In genomic region chr15:36126194-36126593, GRCh38 we compare ENCODE assay signal across 24 cellular contexts.
"Had no signal": no experiment of that assay in that cellular context is flagged by ENCODE, and none has a peak within 500 bp of the region (broad histone marks: within the 10 kb centered on the region; RNA-seq: fewer than 3 reads in every experiment).

No MANE protein-coding gene starts in this region.

- ATAC-seq: effector memory CD8-positive, alpha-beta T cell; gastrocnemius medialis; left colon; left ventricle myocardium superior; naive thymus-derived CD4-positive, alpha-beta T cell; right lobe of liver; stimulated activated memory B cell treated with anti-CD40 and anti-IgM and Interleukin-4, amounts not matched to agents 10 μg/mL and 1 μg/mL and 100 μg/mL, for 72 hours had no signal

- H3K9me3 ChIP-seq: esophagus muscularis mucosa, gastrocnemius medialis, ovary, prostate gland, right lobe of liver, thoracic aorta, transverse colon had no signal

- H3K27ac Mint-ChIP-seq: effector memory CD8-positive, alpha-beta T cell; naive thymus-derived CD4-positive, alpha-beta T cell; nephron progenitor cell; stimulated activated memory B cell treated with anti-CD40 and anti-IgM and Interleukin-4, amounts not matched to agents 10 μg/mL and 1 μg/mL and 100 μg/mL, for 72 hours; stimulated activated naive CD8-positive, alpha-beta T cell treated with anti-CD3 and anti-CD28 coated beads, Interleukin-15, Interleukin-2, amounts not matched to agents 100 ng/mL and 50 ng/mL, for 24 hours had no signal

- H3K36me3 Mint-ChIP-seq: naive thymus-derived CD4-positive, alpha-beta T cell; stimulated activated memory B cell treated with anti-CD40 and anti-IgM and Interleukin-4, amounts not matched to agents 10 μg/mL and 1 μg/mL and 100 μg/mL, for 72 hours had no signal

- DNase-seq: central memory CD4-positive, alpha-beta T cell; cortex of kidney; effector memory CD8-positive, alpha-beta T cell; gastrocnemius medialis; glutamatergic neuron; left colon; left ventricle myocardium superior; mesendoderm; naive thymus-derived CD4-positive, alpha-beta T cell; nephron progenitor cell; ovary; retina; right lobe of liver; stimulated activated CD4-positive, alpha-beta T cell treated with anti-CD3 and anti-CD28 coated beads, Interleukin-15, amount 100 ng/mL, for 24 hours; stimulated activated CD4-positive, alpha-beta T cell treated with anti-CD3 and anti-CD28 coated beads, Interleukin-1b, Interleukin-23, amount 100 ng/mL, for 48 hours; stimulated activated CD4-positive, alpha-beta T cell treated with anti-CD3 and anti-CD28 coated beads, Interleukin-4, amount 100 ng/mL, for 24 hours; transverse colon had no signal

- H3K4me3 Mint-ChIP-seq: effector memory CD8-positive, alpha-beta T cell; naive thymus-derived CD4-positive, alpha-beta T cell; nephron progenitor cell; stimulated activated memory B cell treated with anti-CD40 and anti-IgM and Interleukin-4, amounts not matched to agents 10 μg/mL and 1 μg/mL and 100 μg/mL, for 72 hours; stimulated activated naive CD8-positive, alpha-beta T cell treated with anti-CD3 and anti-CD28 coated beads, Interleukin-15, Interleukin-2, amounts not matched to agents 100 ng/mL and 50 ng/mL, for 24 hours had no signal

- H3K27me3 ChIP-seq: esophagus muscularis mucosa, gastrocnemius medialis, ovary, right lobe of liver, transverse colon had no signal

- H3K4me3 ChIP-seq: esophagus muscularis mucosa, gastrocnemius medialis, lung, ovary, prostate gland, right lobe of liver, thoracic aorta, transverse colon had no signal

- H3K27ac ChIP-seq: epithelial cell of prostate, esophagus muscularis mucosa, gastrocnemius medialis, ovary, prostate gland, right lobe of liver, thoracic aorta, transverse colon had no signal

- H3K9me3 Mint-ChIP-seq: stimulated activated naive CD8-positive, alpha-beta T cell treated with anti-CD3 and anti-CD28 coated beads, Interleukin-15, Interleukin-2, amounts not matched to agents 100 ng/mL and 50 ng/mL, for 24 hours had no signal

- H3K36me3 ChIP-seq: esophagus muscularis mucosa, gastrocnemius medialis, ovary, prostate gland, right lobe of liver, thoracic aorta, transverse colon had no signal

- H3K4me1 Mint-ChIP-seq: naive thymus-derived CD4-positive, alpha-beta T cell; nephron progenitor cell; stimulated activated memory B cell treated with anti-CD40 and anti-IgM and Interleukin-4, amounts not matched to agents 10 μg/mL and 1 μg/mL and 100 μg/mL, for 72 hours had no signal

- H3K4me1 ChIP-seq: esophagus muscularis mucosa, gastrocnemius medialis, prostate gland, right lobe of liver, transverse colon had no signal

- H3K27me3 Mint-ChIP-seq: effector memory CD8-positive, alpha-beta T cell; stimulated activated memory B cell treated with anti-CD40 and anti-IgM and Interleukin-4, amounts not matched to agents 10 μg/mL and 1 μg/mL and 100 μg/mL, for 72 hours; stimulated activated naive CD8-positive, alpha-beta T cell treated with anti-CD3 and anti-CD28 coated beads, Interleukin-15, Interleukin-2, amounts not matched to agents 100 ng/mL and 50 ng/mL, for 24 hours had no signal
